10 cellular contexts compared by ENCODE assay signal in genomic region chr3:46186856-46187700, GRCh38. TPM values are rescaled to one million over a fixed set of nuclear protein-coding genes. Genes with fewer than 3 reads are reported as not detected.
DNase-seq lines count a peak whose midpoint lies in the region; ATAC-seq, FAIRE-seq and TF ChIP-seq lines count a peak whose summit lies in the region.
"Had no signal": no experiment of that assay in that cellular context is flagged by ENCODE, and none has a peak within 500 bp of the region (broad histone marks: within the 10 kb centered on the region; RNA-seq: fewer than 3 reads in every experiment).

No MANE protein-coding gene starts in this region.

- ATAC-seq in GM21515 (IDR thresholded peaks at IDR 0.05; ENCODE audit: unreplicated experiment) (peak; percentile 73), HG03558 (IDR thresholded peaks at IDR 0.05; ENCODE audit: extremely low read depth, unreplicated experiment) (peak; percentile 65), left ventricle myocardium superior (no peak)
- peak; percentile 85 for ATAC-seq in effector memory CD8-positive, alpha-beta T cell (replicated peaks)

- FAIRE-seq in GM12892 (lab: Jason Lieb, UNC): peak; percentile 83

- CTCF ChIA-PET in activated naive CD4-positive, alpha-beta T cell treated with anti-CD3 and anti-CD28 coated beads for 36 hours (lab: Charles Lee): no interaction called here

- intact Hi-C loops in activated naive CD4-positive, alpha-beta T cell treated with anti-CD3 and anti-CD28 coated beads for 36 hours (cut with micrococcal nuclease): no loop called here
- intact Hi-C loops in left ventricle myocardium superior (cut with micrococcal nuclease): no loop called here

- H3K36me3 Mint-ChIP-seq in effector memory CD8-positive, alpha-beta T cell (ENCODE audit: insufficient read depth): peaks cover 3% of the 10 kb centered on the region
- no peaks in the 10 kb centered on the region for H3K36me3 Mint-ChIP-seq in activated naive CD4-positive, alpha-beta T cell treated with anti-CD3 and anti-CD28 coated beads for 36 hours (ENCODE audit: low read depth)

- peaks cover 15 to 18% of the 10 kb centered on the region in 2 donors for H3K4me1 Mint-ChIP-seq in effector memory CD8-positive, alpha-beta T cell (ENCODE audit: low read depth in 2 of 2)
- peaks cover 2% of the 10 kb centered on the region for H3K4me1 Mint-ChIP-seq in activated naive CD4-positive, alpha-beta T cell treated with anti-CD3 and anti-CD28 coated beads for 36 hours (ENCODE audit: low read depth)

- no peak for TF ChIP-seq POLR2A in GM12892 (IDR thresholded peaks at IDR 0.05; ENCODE audit: low read depth, low read length)

- DNase-seq in GM12892 (ENCODE audit: insufficient read length) (peak; percentile 13), left ventricle myocardium superior (no peak), NCI-H187 (lab: John Stamatoyannopoulos, UW) (no peak), ecto neural progenitor cell (ENCODE audit: low spot score) (no peak)
- no peak for DNase-seq in effector memory CD8-positive, alpha-beta T cell
- no peak for DNase-seq in activated naive CD4-positive, alpha-beta T cell treated with anti-CD3 and anti-CD28 coated beads for 36 hours
- DNase-seq: NCI-H1694 had no signal

- peak overlapping the region; percentile 36 to 42 for H3K27ac Mint-ChIP-seq in effector memory CD8-positive, alpha-beta T cell
- H3K27ac Mint-ChIP-seq in activated naive CD4-positive, alpha-beta T cell treated with anti-CD3 and anti-CD28 coated beads for 36 hours: no peak overlapping the region

- H3K9me3 Mint-ChIP-seq in effector memory CD8-positive, alpha-beta T cell: no peaks in the 10 kb centered on the region
- no peaks in the 10 kb centered on the region for H3K9me3 Mint-ChIP-seq in activated naive CD4-positive, alpha-beta T cell treated with anti-CD3 and anti-CD28 coated beads for 36 hours

- peak overlapping the region; percentile 23 for H3K4me3 Mint-ChIP-seq in effector memory CD8-positive, alpha-beta T cell
- no peak overlapping the region for H3K4me3 Mint-ChIP-seq in activated naive CD4-positive, alpha-beta T cell treated with anti-CD3 and anti-CD28 coated beads for 36 hours

- no peaks in the 10 kb centered on the region for H3K27me3 Mint-ChIP-seq in effector memory CD8-positive, alpha-beta T cell
- peaks cover 2% of the 10 kb centered on the region for H3K27me3 Mint-ChIP-seq in activated naive CD4-positive, alpha-beta T cell treated with anti-CD3 and anti-CD28 coated beads for 36 hours (ENCODE audit: low read depth)

RNA-seq across cellular contexts. Expression of gene CCR1, which starts 21.0 kb away (rescaled TPM):
- 2.7 TPM for polyA plus RNA-seq in GM12892 (2012; ENCODE audit: missing spikeins)
- total RNA-seq in activated naive CD4-positive, alpha-beta T cell treated with anti-CD3 and anti-CD28 coated beads for 36 hours: not detected
- total RNA-seq in left ventricle myocardium superior: 2.4 TPM
- total RNA-seq: foreskin keratinocyte had no signal
- polyA plus RNA-seq: foreskin keratinocyte had no signal

RNA-seq across cellular contexts. Expression of gene CCR3, which starts 55.2 kb away (rescaled TPM):
- polyA plus RNA-seq in GM12892 (2012; ENCODE audit: missing spikeins): 0.66 TPM
- not detected for total RNA-seq in activated naive CD4-positive, alpha-beta T cell treated with anti-CD3 and anti-CD28 coated beads for 36 hours
- total RNA-seq in left ventricle myocardium superior: not detected
- total RNA-seq: foreskin keratinocyte had no signal
- polyA plus RNA-seq: foreskin keratinocyte had no signal
